Comparison of ENCODE assay signal across 8 cellular contexts in the genomic region with DNA sequence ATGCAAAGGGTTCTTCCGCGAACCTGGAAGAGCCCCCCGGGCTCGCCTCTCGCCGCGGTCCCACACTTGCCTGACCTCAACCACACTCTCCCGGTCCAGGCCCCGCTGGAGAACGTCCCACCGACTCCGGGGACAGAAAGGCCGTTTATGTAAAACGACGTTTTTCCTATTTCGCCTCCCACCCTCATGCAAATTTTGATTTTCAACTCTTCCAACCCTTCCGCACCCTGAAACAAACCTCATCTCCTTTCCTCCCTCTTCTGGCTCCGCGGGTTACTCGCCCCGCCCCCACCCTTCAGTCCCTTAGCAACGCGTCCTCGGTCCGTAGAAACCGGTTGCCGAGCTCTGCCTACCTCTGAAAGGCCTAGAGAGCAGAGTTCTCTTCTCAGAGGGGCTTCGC. TPM values are rescaled to one million over a fixed set of nuclear protein-coding genes. Genes with fewer than 3 reads are reported as not detected.
DNase-seq lines count a peak whose midpoint lies in the region; ATAC-seq and TF ChIP-seq lines count a peak whose summit lies in the region.

Gene C1orf141, minus strand, starts transcription at position 279 of the 400 bp plus-strand sequence. CDS start 7,730 bp downstream, outside the sequence.

- H3K9ac ChIP-seq in adipocyte (ENCODE audit: low read length): peak within 1 kb of the TSS; percentile 6
- no peak within 1 kb of the TSS for H3K9ac ChIP-seq in skeletal muscle satellite cell (ENCODE audit: low read depth, low read length)

- no peak for TF ChIP-seq CTCF in HFFc6 (IDR thresholded peaks at IDR 0.05)
- no peak for TF ChIP-seq CTCF in GM13977 (IDR thresholded peaks at IDR 0.05; ENCODE audit: extremely low read depth, insufficient read depth, missing control alignments)

- H3K9me3 ChIP-seq in adipocyte (ENCODE audit: control insufficient read depth, low read length) (no peaks in the 10 kb centered on the region), iPS DF 6.9 (ENCODE audit: control insufficient read depth, insufficient read depth, low read length) (no peaks in the 10 kb centered on the region), skeletal muscle satellite cell (replicated peaks; ENCODE audit: low read length) (no peaks in the 10 kb centered on the region)

- no peaks in the 10 kb centered on the region for H3K36me3 Mint-ChIP-seq in HFFc6 (ENCODE audit: low read depth)

- in situ Hi-C loops in GM13977 (cut with MboI; ENCODE audit: low pct_unique_long_range_greater_than_20kb, low sequenced_read_pairs, unreplicated experiment): no loop called here

- H3K27ac ChIP-seq in iPS DF 6.9 (ENCODE audit: low read length): no peak within 1 kb of the TSS

- ATAC-seq in GM18861 (IDR thresholded peaks at IDR 0.05; ENCODE audit: unreplicated experiment) (no peak), GM19351 (IDR thresholded peaks at IDR 0.05; ENCODE audit: unreplicated experiment) (no peak)

- peak within 1 kb of the TSS; percentile 67 for H3K4me3 Mint-ChIP-seq in HFFc6

- peak within 1 kb of the TSS; percentile 62 for H3K4me3 ChIP-seq in adipocyte (ENCODE audit: low read length)
- peak within 1 kb of the TSS; percentile 0; the same call in 1 of the 2 replicates for H3K4me3 ChIP-seq in iPS DF 6.9 (ENCODE audit: low read length)
- H3K4me3 ChIP-seq in skeletal muscle satellite cell (ENCODE audit: low read length): no peak within 1 kb of the TSS

- no CpG with 5 or more reads among the region's 28 CpGs for WGBS in iPS DF 6.9 (ENCODE audit: insufficient coverage, insufficient read length)

- peaks cover 14% of the 10 kb centered on the region for H3K4me1 Mint-ChIP-seq in HFFc6 (ENCODE audit: low read depth)

- H3K36me3 ChIP-seq in adipocyte (ENCODE audit: control insufficient read depth, insufficient read depth, low read length, severe bottlenecking) (no peaks in the 10 kb centered on the region), iPS DF 6.9 (ENCODE audit: control insufficient read depth, insufficient read depth, low read length) (no peaks in the 10 kb centered on the region), skeletal muscle satellite cell (ENCODE audit: insufficient read depth, low read length) (no peaks in the 10 kb centered on the region)

- no peaks in the 10 kb centered on the region for H3K9me3 Mint-ChIP-seq in HFFc6

- peaks cover 25% of the 10 kb centered on the region for H3K4me1 ChIP-seq in adipocyte (ENCODE audit: control insufficient read depth, insufficient read depth, low read length)
- H3K4me1 ChIP-seq in iPS DF 6.9 (ENCODE audit: control insufficient read depth, insufficient read depth, low read length): no peaks in the 10 kb centered on the region
- peaks cover 10% of the 10 kb centered on the region for H3K4me1 ChIP-seq in skeletal muscle satellite cell (ENCODE audit: control insufficient read depth, insufficient read depth, low read length)

- H3K4me2 ChIP-seq in skeletal muscle satellite cell (ENCODE audit: low read length): peak within 1 kb of the TSS; percentile 68

- no peak for DNase-seq in HFFc6
- DNase-seq in adipocyte (ENCODE audit: low read depth): no peak
- DNase-seq in iPS DF 6.9 (ENCODE audit: low read depth, low spot score): no peak
- no peak for DNase-seq in GM13977 (ENCODE audit: low spot score)
- DNase-seq in stimulated activated CD4-positive, alpha-beta T cell treated with anti-CD3 and anti-CD28 coated beads, Interleukin-1b, Interleukin-23, amount 100 ng/mL, for 48 hours: no peak

- peak within 1 kb of the TSS; percentile 79 for H3K27ac Mint-ChIP-seq in HFFc6

- no peaks in the 10 kb centered on the region for H3K27me3 Mint-ChIP-seq in HFFc6 (ENCODE audit: insufficient read depth)

- H3K27me3 ChIP-seq in adipocyte (replicated peaks; ENCODE audit: control insufficient read depth, insufficient read depth, low read length): no peaks in the 10 kb centered on the region
- no peaks in the 10 kb centered on the region for H3K27me3 ChIP-seq in iPS DF 6.9 (ENCODE audit: control insufficient read depth, insufficient read depth, low read length)
- no peaks in the 10 kb centered on the region for H3K27me3 ChIP-seq in skeletal muscle satellite cell (ENCODE audit: control insufficient read depth, insufficient read depth, low read length)

RNA-seq across cellular contexts. Expression of gene C1orf141, which starts in this region (rescaled TPM):
- not detected for total RNA-seq in HFFc6 (2021; fragmentation: NEBNext Ultra II Directional; extraction: Animal tissue kit (Norgen Biotek cat#: 25700))
- total RNA-seq in skeletal muscle satellite cell (2012; rRNA removed): not detected in 2 replicates
